ENCODE assay signal across 10 cellular contexts in the genomic region with DNA sequence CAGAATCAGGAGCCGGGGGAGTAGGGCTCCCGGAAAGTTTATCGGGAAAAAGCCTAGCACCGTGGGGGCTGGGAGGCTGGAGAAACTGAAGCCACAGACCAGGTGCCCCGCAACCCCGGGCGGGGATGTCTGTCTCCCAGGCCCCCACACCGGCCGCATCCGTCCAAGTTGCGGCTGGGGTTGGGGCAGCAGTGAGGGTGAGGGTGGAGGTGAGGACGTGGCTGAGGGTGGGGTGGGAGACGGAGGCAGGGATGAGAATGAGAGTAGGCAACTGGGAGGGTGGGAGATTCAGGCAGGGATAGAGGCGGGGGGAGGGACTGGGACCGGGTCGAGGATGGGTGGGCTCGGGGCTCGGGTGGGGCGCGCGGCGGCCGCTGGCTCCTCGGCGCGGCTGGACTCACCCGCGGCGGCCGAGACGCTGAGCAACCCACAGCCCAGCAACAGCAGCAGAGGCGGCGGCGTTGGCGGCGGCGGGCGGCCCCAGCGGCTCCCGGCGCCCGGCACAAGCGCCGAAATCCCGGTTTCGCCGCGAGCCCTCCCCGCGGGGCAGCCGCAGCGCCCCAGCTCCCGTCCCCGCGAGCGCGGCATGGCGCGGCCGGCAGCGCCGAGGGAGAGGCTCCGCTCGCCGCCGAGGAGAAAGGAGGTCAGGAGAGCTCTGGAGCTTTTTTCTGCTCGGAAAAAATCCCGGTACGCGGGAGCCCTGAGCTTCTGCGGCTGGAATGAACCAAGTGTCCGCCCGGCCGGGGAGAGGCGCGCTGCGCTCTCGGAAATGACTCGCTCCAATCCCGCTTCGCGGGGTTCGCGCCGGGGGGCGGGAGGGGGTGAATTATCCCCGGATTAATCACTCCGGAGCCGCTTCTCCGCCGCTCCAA. TPM values are rescaled to one million over a fixed set of nuclear protein-coding genes. Genes with fewer than 3 reads are reported as not detected.
DNase-seq lines count a peak whose midpoint lies in the region; ATAC-seq and TF ChIP-seq lines count a peak whose summit lies in the region.
"Had no signal": no experiment of that assay in that cellular context is flagged by ENCODE, and none has a peak within 500 bp of the region (broad histone marks: within the 10 kb centered on the region; RNA-seq: fewer than 3 reads in every experiment).

A gene (minus strand): TSS at position 721 of the 872 bp plus-strand sequence. CDS start 133 bp downstream, at position 588.

- intact Hi-C loops in left cardiac atrium (cut with DNase I), result loop anchor here in 1 of 2 donors (5.0 kb wide), 1 partner anchor 527 kb away; no protein-coding TSS in a partner anchor
- intact Hi-C loops in psoas muscle (cut with DNase I), result no loop called here
- intact Hi-C loops in activated CD4-positive, alpha-beta memory T cell treated with anti-CD3 and anti-CD28 coated beads for 36 hours (cut with micrococcal nuclease), result loop anchor here (5.0 kb wide), 1 partner anchor 532 kb away; no protein-coding TSS in a partner anchor

- H3K9me3 ChIP-seq in T-helper 17 cell (ENCODE audit: control insufficient read depth, low read length, poor library complexity, severe bottlenecking) (no peaks in the 10 kb centered on the region), psoas muscle (no peaks in the 10 kb centered on the region)

- no peaks in the 10 kb centered on the region for H3K9me3 Mint-ChIP-seq in activated CD4-positive, alpha-beta memory T cell treated with anti-CD3 and anti-CD28 coated beads for 36 hours
- H3K9me3 Mint-ChIP-seq: T-cell had no signal

- H3K4me1 ChIP-seq in psoas muscle, result peaks cover 7% of the 10 kb centered on the region

- H3K4me1 Mint-ChIP-seq in T-helper 17 cell, result peaks cover 6% of the 10 kb centered on the region
- H3K4me1 Mint-ChIP-seq in activated CD4-positive, alpha-beta memory T cell treated with anti-CD3 and anti-CD28 coated beads for 36 hours (ENCODE audit: low read depth), result peaks cover 6% of the 10 kb centered on the region

- POLR2A ChIA-PET in activated CD4-positive, alpha-beta memory T cell treated with anti-CD3 and anti-CD28 coated beads for 36 hours (lab: Charles Lee), result no interaction called here

- H3K4me3 Mint-ChIP-seq in T-helper 17 cell, result peak within 1 kb of the TSS; percentile 72
- no peak within 1 kb of the TSS for H3K4me3 Mint-ChIP-seq in activated CD4-positive, alpha-beta memory T cell treated with anti-CD3 and anti-CD28 coated beads for 36 hours

- no peak for TF ChIP-seq CTCF in psoas muscle (IDR thresholded peaks at IDR 0.05)

- no peaks in the 10 kb centered on the region for H3K36me3 ChIP-seq in psoas muscle (ENCODE audit: insufficient read depth in 1 of 2, low read depth in 1 of 2)

- CTCF ChIA-PET in activated CD4-positive, alpha-beta memory T cell treated with anti-CD3 and anti-CD28 coated beads for 36 hours (lab: Charles Lee), result no interaction called here

- peaks cover 0 to 94% (median 25%) of the 10 kb centered on the region in 3 donors for H3K27me3 ChIP-seq in psoas muscle (ENCODE audit: insufficient read depth in 3 of 3, low read length in 2 of 3)

- DNase-seq in NCI-H2081 (lab: John Stamatoyannopoulos, UW) (peak; percentile 34 to 63), NCI-H2081 treated with DMSO at 0.1 percent for 48 hours (lab: John Stamatoyannopoulos, UW) (no peak), T-helper 17 cell (no peak), left cardiac atrium (peak; percentile 58), psoas muscle (peak; percentile 39 to 58)
- no peak for DNase-seq in activated CD4-positive, alpha-beta memory T cell treated with anti-CD3 and anti-CD28 coated beads for 36 hours
- DNase-seq: CD4-positive, CD25-positive, alpha-beta regulatory T cell; T-cell had no signal

- 0 to 1% (median 0%) methylated on average over 57 to 91 of the region's 91 CpGs for WGBS in psoas muscle, 3 donors

- H3K4me3 ChIP-seq in psoas muscle, result peak within 1 kb of the TSS; percentile 56

- ATAC-seq in T-helper 17 cell (no peak), left cardiac atrium (peak in 1 of 2 donors; percentile 22), psoas muscle (peak in 1 of 4 donors; percentile 29), HG02678 (IDR thresholded peaks at IDR 0.05; ENCODE audit: unreplicated experiment) (no peak), GM21737 (IDR thresholded peaks at IDR 0.05; ENCODE audit: unreplicated experiment) (no peak)

- no peak within 1 kb of the TSS for H3K27ac ChIP-seq in psoas muscle

- H3K36me3 Mint-ChIP-seq in T-helper 17 cell (ENCODE audit: low read depth), result peaks cover 2% of the 10 kb centered on the region
- no peaks in the 10 kb centered on the region for H3K36me3 Mint-ChIP-seq in activated CD4-positive, alpha-beta memory T cell treated with anti-CD3 and anti-CD28 coated beads for 36 hours
- H3K36me3 Mint-ChIP-seq: T-cell had no signal

- H3K27ac Mint-ChIP-seq in T-helper 17 cell, result no peak within 1 kb of the TSS
- no peak within 1 kb of the TSS for H3K27ac Mint-ChIP-seq in activated CD4-positive, alpha-beta memory T cell treated with anti-CD3 and anti-CD28 coated beads for 36 hours
- H3K27ac Mint-ChIP-seq: CD4-positive, CD25-positive, alpha-beta regulatory T cell; T-cell had no signal

- H3K27me3 Mint-ChIP-seq in T-helper 17 cell, result peaks cover 71% of the 10 kb centered on the region
- H3K27me3 Mint-ChIP-seq in activated CD4-positive, alpha-beta memory T cell treated with anti-CD3 and anti-CD28 coated beads for 36 hours, result peaks cover 50% of the 10 kb centered on the region

RNA-seq across cellular contexts. Expression of the gene that starts here (rescaled TPM):
- total RNA-seq in T-helper 17 cell (not detected), left cardiac atrium (under 1 TPM; 0.29 to 0.58 TPM), psoas muscle (under 1 TPM; 0.02 to 0.32 (median 0.17) TPM)
- polyA plus RNA-seq in psoas muscle, result under 1 TPM; 0.07 to 0.10 (median 0.07) TPM
- not detected for total RNA-seq in activated CD4-positive, alpha-beta memory T cell treated with anti-CD3 and anti-CD28 coated beads for 36 hours
- total RNA-seq: CD4-positive, CD25-positive, alpha-beta regulatory T cell had no signal
- polyA plus RNA-seq: CD4-positive, CD25-positive, alpha-beta regulatory T cell had no signal

Comparison
In these comparisons a context has a peak if more than half of its experiments do, and no peak if none do; other contexts are left out.
1. DNase-seq: peak in NCI-H2081 (2 of 2); none in NCI-H2081 treated with DMSO at 0.1 percent for 48 hours (single experiment), T-helper 17 cell (0 of 3) and activated CD4-positive, alpha-beta memory T cell treated with anti-CD3 and anti-CD28 coated beads for 36 hours (single experiment).
2. Peak in DNase-seq in left cardiac atrium; RNA of the gene not detected or under 1 TPM.
3. Peak in DNase-seq and H3K4me3 ChIP-seq in psoas muscle; RNA of the gene not detected or under 1 TPM.